ENCODE assay signal across 20 cellular contexts in the genomic region with DNA sequence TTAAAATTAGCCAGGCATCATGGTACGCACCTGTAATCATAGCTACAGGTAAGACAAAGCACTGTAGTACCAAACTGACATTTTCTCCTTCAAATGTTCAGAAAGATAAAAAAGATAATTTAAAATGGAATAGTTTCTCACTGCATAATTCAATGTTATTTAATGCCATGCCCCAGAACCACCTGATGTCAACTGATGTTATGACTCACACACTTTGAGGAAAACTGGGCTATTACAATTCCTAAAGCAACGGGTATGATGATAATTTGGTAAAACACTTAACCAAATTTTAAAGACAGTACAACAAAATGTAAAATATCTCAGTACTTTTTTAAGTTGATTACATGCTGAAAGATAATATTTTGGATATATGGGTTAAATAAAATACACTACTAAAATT. TPM values are rescaled to one million over a fixed set of nuclear protein-coding genes. Genes with fewer than 3 reads are reported as not detected.
DNase-seq lines count a peak whose midpoint lies in the region; FAIRE-seq and TF ChIP-seq lines count a peak whose summit lies in the region.
"Had no signal": no experiment of that assay in that cellular context is flagged by ENCODE, and none has a peak within 500 bp of the region (broad histone marks: within the 10 kb centered on the region; RNA-seq: fewer than 3 reads in every experiment).

No MANE protein-coding gene starts in this region.

- no peaks in the 10 kb centered on the region for H3K9me3 ChIP-seq in kidney (ENCODE audit: control insufficient read depth in 1 of 2, low read length in 2 of 2)
- H3K9me3 ChIP-seq: HAP-1 had no signal

- intact Hi-C loops in activated T-helper 2 cell treated with anti-CD3 and anti-CD28 coated beads, Interferon-gamma antibody, Interleukin-2, Interleukin-4, amounts not matched to agents 10 μg/mL and 5 μg/mL and 100 μg/mL, durations not matched to agents 14 hours and 24 hours and 36 hours (cut with micrococcal nuclease), result no loop called here
- intact Hi-C loops in kidney (cut with DNase I), result no loop called here

- H3K4me3 Mint-ChIP-seq in activated T-helper 2 cell treated with anti-CD3 and anti-CD28 coated beads, Interferon-gamma antibody, Interleukin-2, Interleukin-4, amounts not matched to agents 10 μg/mL and 5 μg/mL and 100 μg/mL, durations not matched to agents 14 hours and 24 hours and 36 hours (ENCODE audit: low read depth), result no peak overlapping the region
- H3K4me3 Mint-ChIP-seq: CD4-positive, alpha-beta memory T cell had no signal

- DNase-seq in A172 (ENCODE audit: low spot score), result peak; percentile 51
- DNase-seq in ELR (ENCODE audit: low read depth), result peak; percentile 15
- DNase-seq in LHCN-M2 (ENCODE audit: low read depth), result peak; percentile 19
- DNase-seq in activated T-helper 2 cell treated with anti-CD3 and anti-CD28 coated beads, Interferon-gamma antibody, Interleukin-2, Interleukin-4, amounts not matched to agents 10 μg/mL and 5 μg/mL and 100 μg/mL, durations not matched to agents 14 hours and 24 hours and 36 hours (ENCODE audit: low spot score), result no peak
- DNase-seq in NCI-H1105 treated with DMSO at 0.1 percent for 48 hours (lab: John Stamatoyannopoulos, UW), result no peak
- DNase-seq in kidney, result no peak
- DNase-seq: 8988T; C1 segment of cervical spinal cord; Calu3; CD4-positive, alpha-beta memory T cell; COR-L47; DMS53; DMS79 treated with DMSO at 0.1 percent for 48 hours; GDM1; GOT3 had no signal

- H3K27ac Mint-ChIP-seq in activated T-helper 2 cell treated with anti-CD3 and anti-CD28 coated beads, Interferon-gamma antibody, Interleukin-2, Interleukin-4, amounts not matched to agents 10 μg/mL and 5 μg/mL and 100 μg/mL, durations not matched to agents 14 hours and 24 hours and 36 hours, result no peak overlapping the region

- peaks cover 8% of the 10 kb centered on the region for H3K36me3 Mint-ChIP-seq in activated T-helper 2 cell treated with anti-CD3 and anti-CD28 coated beads, Interferon-gamma antibody, Interleukin-2, Interleukin-4, amounts not matched to agents 10 μg/mL and 5 μg/mL and 100 μg/mL, durations not matched to agents 14 hours and 24 hours and 36 hours (ENCODE audit: low read depth)

- peaks cover 4% of the 10 kb centered on the region for H3K4me1 Mint-ChIP-seq in activated T-helper 2 cell treated with anti-CD3 and anti-CD28 coated beads, Interferon-gamma antibody, Interleukin-2, Interleukin-4, amounts not matched to agents 10 μg/mL and 5 μg/mL and 100 μg/mL, durations not matched to agents 14 hours and 24 hours and 36 hours (ENCODE audit: low read depth)

- H3K27me3 Mint-ChIP-seq in activated T-helper 2 cell treated with anti-CD3 and anti-CD28 coated beads, Interferon-gamma antibody, Interleukin-2, Interleukin-4, amounts not matched to agents 10 μg/mL and 5 μg/mL and 100 μg/mL, durations not matched to agents 14 hours and 24 hours and 36 hours (ENCODE audit: low read depth), result no peaks in the 10 kb centered on the region
- H3K27me3 Mint-ChIP-seq: CD4-positive, alpha-beta memory T cell had no signal

- no peak overlapping the region for H3K27ac ChIP-seq in kidney (ENCODE audit: low read depth in 2 of 2, low read length in 2 of 2)

- FAIRE-seq in TTC549 (lab: Jason Lieb, UNC) (peak; percentile 9), kidney (lab: Jason Lieb, UNC) (no peak)
- FAIRE-seq: GM12878, GM19239, H54 had no signal

- TF ChIP-seq CTCF in kidney (IDR thresholded peaks at IDR 0.05; ENCODE audit: borderline replicate concordance, extremely low read depth, insufficient read depth), result no peak

- no peaks in the 10 kb centered on the region for H3K36me3 ChIP-seq in kidney (ENCODE audit: control insufficient read depth in 1 of 2, insufficient read depth in 2 of 2, low read length in 2 of 2)
- H3K36me3 ChIP-seq: HAP-1 had no signal

- no peak overlapping the region for H3K4me3 ChIP-seq in kidney (ENCODE audit: low read length in 2 of 2)
- H3K4me3 ChIP-seq: GM12878, HAP-1 had no signal

- no peaks in the 10 kb centered on the region for H3K4me1 ChIP-seq in kidney (ENCODE audit: control insufficient read depth in 1 of 2, insufficient read depth in 1 of 2, low read depth in 1 of 2, low read length in 2 of 2)
- H3K4me1 ChIP-seq: HAP-1 had no signal

- H3K9me3 Mint-ChIP-seq in activated T-helper 2 cell treated with anti-CD3 and anti-CD28 coated beads, Interferon-gamma antibody, Interleukin-2, Interleukin-4, amounts not matched to agents 10 μg/mL and 5 μg/mL and 100 μg/mL, durations not matched to agents 14 hours and 24 hours and 36 hours, result no peaks in the 10 kb centered on the region

- no peak overlapping the region for H3K9ac ChIP-seq in kidney (ENCODE audit: low read length in 2 of 2)

RNA-seq across cellular contexts. Expression of a gene that starts 22.9 kb away (rescaled TPM):
- 69.1 and 82.9 TPM in 2 replicates for total RNA-seq in A172 (2014; rRNA removed; shearing (Covaris generic))
- total RNA-seq in LHCN-M2 (2014; rRNA removed) (107 and 111 TPM in 2 replicates), kidney (32.7 TPM)
- polyA plus RNA-seq in LHCN-M2 (2012), result 73.8 TPM
- 29.3 and 31.2 TPM in 2 replicates for total RNA-seq in activated T-helper 2 cell treated with anti-CD3 and anti-CD28 coated beads, Interferon-gamma antibody, Interleukin-2, Interleukin-4, amounts not matched to agents 10 μg/mL and 5 μg/mL and 100 μg/mL, durations not matched to agents 14 hours and 24 hours and 36 hours
- 28.0 TPM for polyA plus RNA-seq in kidney (ENCODE audit: insufficient read depth, low read depth, low replicate concordance)

RNA-seq across cellular contexts. Expression of a gene that starts 59.2 kb away (rescaled TPM):
- 57.5 and 72.8 TPM in 2 replicates for total RNA-seq in A172 (2014; rRNA removed; shearing (Covaris generic))
- total RNA-seq in LHCN-M2 (2014; rRNA removed), result 39.8 and 41.4 TPM in 2 replicates
- polyA plus RNA-seq in LHCN-M2 (2012), result 26.1 TPM
- 21.9 TPM in 2 replicates for total RNA-seq in activated T-helper 2 cell treated with anti-CD3 and anti-CD28 coated beads, Interferon-gamma antibody, Interleukin-2, Interleukin-4, amounts not matched to agents 10 μg/mL and 5 μg/mL and 100 μg/mL, durations not matched to agents 14 hours and 24 hours and 36 hours
- 41.7 TPM for total RNA-seq in kidney
- 33.1 TPM for polyA plus RNA-seq in kidney (ENCODE audit: insufficient read depth, low read depth, low replicate concordance)

Comparison
In these comparisons a context has a peak if more than half of its experiments do, and no peak if none do; other contexts are left out.
1. DNase-seq: peak in A172 (single experiment), ELR (single experiment) and LHCN-M2 (single experiment); none in activated T-helper 2 cell treated with anti-CD3 and anti-CD28 coated beads, Interferon-gamma antibody, Interleukin-2, Interleukin-4, amounts not matched to agents 10 μg/mL and 5 μg/mL and 100 μg/mL, durations not matched to agents 14 hours and 24 hours and 36 hours (single experiment), NCI-H1105 treated with DMSO at 0.1 percent for 48 hours (single experiment) and kidney (single experiment).